Comparison of ENCODE assay signal across 8 cellular contexts in genomic region chr12:50110127-50110761, GRCh38. TPM values are rescaled to one million over a fixed set of nuclear protein-coding genes. Genes with fewer than 3 reads are reported as not detected.
DNase-seq lines count a peak whose midpoint lies in the region; ATAC-seq and TF ChIP-seq lines count a peak whose summit lies in the region.

No MANE protein-coding gene starts in this region.

- H3K4me2 ChIP-seq in OCI-LY7 (ENCODE audit: low read length): peak overlapping the region; percentile 77

- no peaks in the 10 kb centered on the region for H3K9me3 ChIP-seq in OCI-LY7 (ENCODE audit: low read length)
- H3K9me3 ChIP-seq in esophagus muscularis mucosa: no peaks in the 10 kb centered on the region

- intact Hi-C loops in OCI-LY7 (cut with micrococcal nuclease; ENCODE audit: unreplicated experiment) (loop anchor here (2.0 to 5.0 kb wide), 2 partner anchors 35 to 112 kb away; no protein-coding TSS in a partner anchor), esophagus muscularis mucosa (cut with DNase I) (loop anchor here (5.0 kb wide), 1 partner anchor 57 kb away; the partner anchor contains the start of gene CERS5)

- TF ChIP-seq EP300 in esophagus muscularis mucosa (IDR thresholded peaks at IDR 0.05): no peak

- 53% methylated on average over 8 of the region's 8 CpGs for WGBS in esophagus muscularis mucosa

- H3K27ac ChIP-seq in OCI-LY7 (ENCODE audit: low read depth, low read length, poor library complexity, severe bottlenecking): peak overlapping the region; percentile 85
- peak overlapping the region; percentile 81 to 96 (median 85) for H3K27ac ChIP-seq in esophagus muscularis mucosa (replicated peaks in 1 of 4)

- no peaks in the 10 kb centered on the region for H3K36me3 ChIP-seq in OCI-LY7 (ENCODE audit: insufficient read depth, low read length)
- peaks cover 0 to 4% (median 2%) of the 10 kb centered on the region in 4 donors for H3K36me3 ChIP-seq in esophagus muscularis mucosa

- CTCF ChIA-PET in OCI-LY7 (lab: Charles Lee; ENCODE audit: unreplicated experiment) (interaction anchor here (0.6 to 3.9 kb wide), 17 partner anchors 10 to 163 kb away, joined by 3 to 35 read pairs (median 5); partner anchors contain the start of genes CERS5 and SMARCD1), HEK293T (lab: Yijun Ruan, JAX) (interaction anchor here (0.5 to 3.8 kb wide), 8 partner anchors 8 to 1870 kb away, joined by 3 to 33 read pairs (median 7); partner anchors contain the start of gene SMARCD1)

- BruUV-seq in OCI-LY7 (replicated peaks; lab: Mats Ljungman, UMichigan): no TSS peak

- peaks cover 33% of the 10 kb centered on the region for H3K4me1 ChIP-seq in OCI-LY7 (ENCODE audit: insufficient read depth, low read length, poor library complexity, severe bottlenecking)
- H3K4me1 ChIP-seq in esophagus muscularis mucosa: peaks cover 44 to 57% (median 48%) of the 10 kb centered on the region in 4 donors

- no peaks in the 10 kb centered on the region for H3K9me2 ChIP-seq in OCI-LY7 (ENCODE audit: insufficient read depth, low read length)

- peak; percentile 21 for DNase-seq in NCI-H2196 treated with DMSO at 0.1 percent for 48 hours (lab: John Stamatoyannopoulos, UW; ENCODE audit: unreplicated experiment)
- DNase-seq in NCI-H2196 (lab: John Stamatoyannopoulos, UW; ENCODE audit: unreplicated experiment): no peak
- peak; percentile 64 for DNase-seq in OCI-LY7 (ENCODE audit: low spot score)
- DNase-seq in esophagus muscularis mucosa (ENCODE audit: extremely low spot score): no peak
- peak; percentile 48 for DNase-seq in renal cortical epithelial cell (ENCODE audit: low read depth)
- no peak for DNase-seq in HEK293T (ENCODE audit: extremely low spot score)
- no peak for DNase-seq in NCI-H1105 treated with DMSO at 0.1 percent for 48 hours (lab: John Stamatoyannopoulos, UW)

- POLR2A ChIA-PET in OCI-LY7 (lab: Charles Lee) (interaction anchor here (0.5 to 3.7 kb wide), 20 partner anchors 9 to 614 kb away, joined by 3 to 62 read pairs (median 4); partner anchors contain the start of genes CERS5 and SMARCD1), HEK293T (lab: Yijun Ruan, JAX) (interaction anchor here (0.9 to 4.6 kb wide), 7 partner anchors 11 to 85 kb away, joined by 3 to 56 read pairs (median 7); partner anchors contain the start of genes CERS5, RACGAP1 and SMARCD1)

- no peak for ATAC-seq in HG02798 (IDR thresholded peaks at IDR 0.05; ENCODE audit: poor library complexity, unreplicated experiment)

- TF ChIP-seq CTCF in OCI-LY7 (conservative IDR thresholded peaks at IDR 0.05; ENCODE audit: low read length): no peak
- TF ChIP-seq CTCF in esophagus muscularis mucosa (IDR thresholded peaks at IDR 0.05): no peak

- no peak for TF ChIP-seq POLR2A in esophagus muscularis mucosa (IDR thresholded peaks at IDR 0.05; ENCODE audit: low read depth)

- peaks cover 27% of the 10 kb centered on the region for H3K79me2 ChIP-seq in OCI-LY7 (ENCODE audit: insufficient read depth, low read depth, low read length)

- H3K27me3 ChIP-seq in esophagus muscularis mucosa: no peaks in the 10 kb centered on the region

- peak overlapping the region; percentile 62 for H3K4me3 ChIP-seq in OCI-LY7 (ENCODE audit: low read depth, low read length, poor library complexity, severe bottlenecking)
- H3K4me3 ChIP-seq in esophagus muscularis mucosa: peak overlapping the region in 1 of 4 donors; percentile 53

- H2AFZ ChIP-seq in OCI-LY7 (ENCODE audit: low read length): peak overlapping the region; percentile 57

- no peaks in the 10 kb centered on the region for H4K20me1 ChIP-seq in OCI-LY7 (ENCODE audit: insufficient read depth, low read length)

TF ChIP-seq in HEK293T, 16 proteins besides CTCF, POLR2A, EP300 and RAD21:
- TF ChIP-seq HDGF (IDR thresholded peaks at IDR 0.05; ENCODE audit: borderline replicate concordance): no peak
- TF ChIP-seq ARNT (IDR thresholded peaks at IDR 0.05): no peak
- TF ChIP-seq, protein P1, sequence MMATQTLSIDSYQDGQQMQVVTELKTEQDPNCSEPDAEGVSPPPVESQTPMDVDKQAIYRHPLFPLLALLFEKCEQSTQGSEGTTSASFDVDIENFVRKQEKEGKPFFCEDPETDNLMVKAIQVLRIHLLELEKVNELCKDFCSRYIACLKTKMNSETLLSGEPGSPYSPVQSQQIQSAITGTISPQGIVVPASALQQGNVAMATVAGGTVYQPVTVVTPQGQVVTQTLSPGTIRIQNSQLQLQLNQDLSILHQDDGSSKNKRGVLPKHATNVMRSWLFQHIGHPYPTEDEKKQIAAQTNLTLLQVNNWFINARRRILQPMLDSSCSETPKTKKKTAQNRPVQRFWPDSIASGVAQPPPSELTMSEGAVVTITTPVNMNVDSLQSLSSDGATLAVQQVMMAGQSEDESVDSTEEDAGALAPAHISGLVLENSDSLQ (IDR thresholded peaks at IDR 0.05): no peak
- no peak for TF ChIP-seq FOXM1 (IDR thresholded peaks at IDR 0.05; ENCODE audit: borderline replicate concordance)
- no peak for TF ChIP-seq SP1 (IDR thresholded peaks at IDR 0.05)
- TF ChIP-seq NFRKB (IDR thresholded peaks at IDR 0.05): no peak
- TF ChIP-seq L3MBTL2 (conservative IDR thresholded peaks at IDR 0.05): no peak
- TF ChIP-seq LEF1 (IDR thresholded peaks at IDR 0.05; ENCODE audit: borderline replicate concordance): no peak
- TF ChIP-seq TARDBP (IDR thresholded peaks at IDR 0.05): no peak
- TF ChIP-seq ELF4 (IDR thresholded peaks at IDR 0.05): no peak
- TF ChIP-seq FOXA1 (IDR thresholded peaks at IDR 0.05): no peak
- no peak for TF ChIP-seq ZNF384 (IDR thresholded peaks at IDR 0.05)

RNA-seq across cellular contexts. Expression of gene COX14, which starts 1.8 kb away (rescaled TPM):
- total RNA-seq in OCI-LY7 (2014; rRNA removed; shearing (Covaris generic)): 51.4 and 57.4 TPM in 2 replicates
- total RNA-seq in OCI-LY7 (2022) (48.2 and 54.3 TPM in 2 replicates), esophagus muscularis mucosa (100 to 1,000 TPM in 1 of 4 donors, 10 to 100 TPM in 3; 52.8 to 105 (median 87.6) TPM), renal cortical epithelial cell (41.5 and 73.3 TPM in 2 replicates)

RNA-seq across cellular contexts. Expression of gene GPD1, which starts 6.4 kb away (rescaled TPM):
- total RNA-seq in OCI-LY7 (2014; rRNA removed; shearing (Covaris generic)): 0.31 and 0.47 TPM in 2 replicates
- total RNA-seq in OCI-LY7 (2022): 0.31 and 1.2 TPM in 2 replicates
- 1 to 10 TPM in 1 of 4 donors, under 1 TPM in 3; 0.17 to 2.5 (median 0.60) TPM for total RNA-seq in esophagus muscularis mucosa
- 0.69 and 0.70 TPM in 2 replicates for total RNA-seq in renal cortical epithelial cell

RNA-seq across cellular contexts. Expression of gene SMARCD1, which starts 25.1 kb away (rescaled TPM):
- 117 and 134 TPM in 2 replicates for total RNA-seq in OCI-LY7 (2014; rRNA removed; shearing (Covaris generic))
- total RNA-seq in OCI-LY7 (2022): 92.8 and 109 TPM in 2 replicates
- 10 to 100 TPM; 20.3 to 72.4 (median 45.2) TPM for total RNA-seq in esophagus muscularis mucosa
- 53.0 and 85.0 TPM in 2 replicates for total RNA-seq in renal cortical epithelial cell

RNA-seq across cellular contexts. Expression of gene ASIC1, which starts 52.8 kb away (rescaled TPM):
- 0.05 TPM in 1 of 2 replicates, not detected in the other for total RNA-seq in OCI-LY7 (2014; rRNA removed; shearing (Covaris generic))
- 0.57 and 0.59 TPM in 2 replicates for total RNA-seq in OCI-LY7 (2022)
- total RNA-seq in esophagus muscularis mucosa: 1 to 10 TPM in 3 of 4 donors, under 1 TPM in 1; 0.66 to 5.6 (median 2.9) TPM
- total RNA-seq in renal cortical epithelial cell: 0.30 TPM in 1 of 2 replicates, not detected in the other

RNA-seq across cellular contexts. Expression of gene CERS5, which starts 56.9 kb away (rescaled TPM):
- total RNA-seq in OCI-LY7 (2014; rRNA removed; shearing (Covaris generic)): 27.6 and 28.6 TPM in 2 replicates
- 36.9 and 42.3 TPM in 2 replicates for total RNA-seq in OCI-LY7 (2022)
- 10 to 100 TPM; 23.0 to 33.6 (median 27.5) TPM for total RNA-seq in esophagus muscularis mucosa
- 55.8 and 63.7 TPM in 2 replicates for total RNA-seq in renal cortical epithelial cell

Comparison
In these comparisons a context has a peak if more than half of its experiments do, and no peak if none do; other contexts are left out.
1. DNase-seq: peak in NCI-H2196 treated with DMSO at 0.1 percent for 48 hours (single experiment), OCI-LY7 (single experiment) and renal cortical epithelial cell (single experiment); none in NCI-H2196 (single experiment), esophagus muscularis mucosa (single experiment), HEK293T (single experiment) and NCI-H1105 treated with DMSO at 0.1 percent for 48 hours (single experiment).